25 cellular contexts compared by ENCODE assay signal in the genomic region with DNA sequence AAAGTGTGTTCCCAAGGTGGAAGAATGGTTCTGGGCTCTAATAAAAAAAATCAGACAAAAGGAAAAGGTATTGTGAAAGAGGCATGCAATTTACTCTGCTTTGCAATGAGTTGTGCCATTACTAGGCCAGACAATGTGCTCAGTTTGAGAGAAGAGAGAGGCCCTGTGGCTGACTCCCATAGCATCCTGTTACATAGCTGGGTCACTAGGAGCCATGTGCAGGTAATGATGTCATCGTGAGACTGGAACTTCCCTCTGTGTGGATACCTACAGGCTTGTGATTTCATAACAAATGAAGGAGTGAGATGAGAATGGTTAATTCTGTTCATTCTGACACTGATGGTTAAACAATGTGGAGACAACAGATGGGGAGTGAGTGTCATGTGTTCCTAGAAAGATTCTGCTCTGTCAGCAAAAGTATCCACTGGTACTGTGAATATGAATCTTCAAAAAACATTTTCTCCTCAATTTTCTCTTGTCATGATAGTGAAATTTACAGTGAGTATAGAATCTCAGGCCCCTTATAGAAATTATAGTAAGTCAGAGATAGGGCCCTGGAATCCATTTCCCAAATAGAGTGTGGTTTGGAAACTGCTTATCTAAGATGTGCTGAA.
DNase-seq lines count a peak whose midpoint lies in the region; ATAC-seq and TF ChIP-seq lines count a peak whose summit lies in the region.
"Had no signal": no experiment of that assay in that cellular context is flagged by ENCODE, and none has a peak within 500 bp of the region (broad histone marks: within the 10 kb centered on the region; RNA-seq: fewer than 3 reads in every experiment).

No MANE protein-coding gene starts in this region.

- no TSS peak for BruUV-seq in OCI-LY7 (replicated peaks; lab: Mats Ljungman, UMichigan)

- H3K79me2 ChIP-seq in neural progenitor cell (ENCODE audit: low read depth), result no peaks in the 10 kb centered on the region
- no peaks in the 10 kb centered on the region for H3K79me2 ChIP-seq in OCI-LY7 (ENCODE audit: insufficient read depth, low read depth, low read length)

- no peak overlapping the region for H3K27ac ChIP-seq in neural progenitor cell
- no peak overlapping the region for H3K27ac ChIP-seq in OCI-LY7 (ENCODE audit: low read depth, low read length, poor library complexity, severe bottlenecking)
- H3K27ac ChIP-seq: 22Rv1, HL-60, left ventricle myocardium inferior, RWPE1, thoracic aorta, WERI-Rb-1 had no signal

- ATAC-seq in effector memory CD8-positive, alpha-beta T cell (replicated peaks), result peak; percentile 35
- ATAC-seq in left ventricle myocardium superior, result no peak

- H2AFZ ChIP-seq in neural progenitor cell (replicated peaks), result peak overlapping the region; percentile 17
- no peak overlapping the region for H2AFZ ChIP-seq in OCI-LY7 (ENCODE audit: low read length)

- H3K4me1 ChIP-seq in neural progenitor cell, result no peaks in the 10 kb centered on the region
- no peaks in the 10 kb centered on the region for H3K4me1 ChIP-seq in OCI-LY7 (ENCODE audit: insufficient read depth, low read length, poor library complexity, severe bottlenecking)
- H3K4me1 ChIP-seq: left ventricle myocardium inferior had no signal

- H3K9ac ChIP-seq in neural progenitor cell, result no peak overlapping the region
- H3K9ac ChIP-seq: SK-N-SH had no signal

- no peak for TF ChIP-seq CTCF in neural progenitor cell (IDR thresholded peaks at IDR 0.05)
- no peak for TF ChIP-seq CTCF in OCI-LY7 (conservative IDR thresholded peaks at IDR 0.05; ENCODE audit: low read length)

- no peaks in the 10 kb centered on the region for H3K27me3 ChIP-seq in neural progenitor cell

- H3K27ac Mint-ChIP-seq in effector memory CD8-positive, alpha-beta T cell, result peak overlapping the region in 1 of 2 donors; percentile 35
- peak overlapping the region; percentile 28 for H3K27ac Mint-ChIP-seq in neural progenitor cell
- H3K27ac Mint-ChIP-seq: dendritic cell treated with granulocyte-macrophage colony-stimulating factor and Interleukin-4, amounts not matched to agents 40 ng/mL and 50 ng/mL, for 4 days; immature natural killer cell; nephron had no signal

- no peaks in the 10 kb centered on the region for H3F3A ChIP-seq in neural progenitor cell (ENCODE audit: low read depth)

- POLR2A ChIA-PET in OCI-LY7 (lab: Charles Lee), result interaction anchor here (0.6 kb wide), 1 partner anchor 698 kb away, joined by 4 read pairs; no protein-coding TSS in a partner anchor

- no peak overlapping the region for H3K4me3 Mint-ChIP-seq in effector memory CD8-positive, alpha-beta T cell
- no peak overlapping the region for H3K4me3 Mint-ChIP-seq in neural progenitor cell
- H3K4me3 Mint-ChIP-seq: dendritic cell treated with granulocyte-macrophage colony-stimulating factor and Interleukin-4, amounts not matched to agents 40 ng/mL and 50 ng/mL, for 4 days; immature natural killer cell; nephron had no signal

- H3K27me3 Mint-ChIP-seq in effector memory CD8-positive, alpha-beta T cell, result no peaks in the 10 kb centered on the region
- no peaks in the 10 kb centered on the region for H3K27me3 Mint-ChIP-seq in neural progenitor cell (ENCODE audit: insufficient read depth, low read depth)
- H3K27me3 Mint-ChIP-seq: dendritic cell treated with granulocyte-macrophage colony-stimulating factor and Interleukin-4, amounts not matched to agents 40 ng/mL and 50 ng/mL, for 4 days had no signal

- H3K4me1 Mint-ChIP-seq in effector memory CD8-positive, alpha-beta T cell (ENCODE audit: low read depth in 2 of 2), result no peaks in the 10 kb centered on the region
- no peaks in the 10 kb centered on the region for H3K4me1 Mint-ChIP-seq in neural progenitor cell
- H3K4me1 Mint-ChIP-seq: immature natural killer cell, nephron had no signal

- no peaks in the 10 kb centered on the region for H3K9me3 Mint-ChIP-seq in effector memory CD8-positive, alpha-beta T cell
- H3K9me3 Mint-ChIP-seq in neural progenitor cell, result no peaks in the 10 kb centered on the region
- H3K9me3 Mint-ChIP-seq: dendritic cell treated with granulocyte-macrophage colony-stimulating factor and Interleukin-4, amounts not matched to agents 40 ng/mL and 50 ng/mL, for 4 days; nephron had no signal

- H4K20me1 ChIP-seq in neural progenitor cell (ENCODE audit: low read depth), result no peaks in the 10 kb centered on the region
- no peaks in the 10 kb centered on the region for H4K20me1 ChIP-seq in OCI-LY7 (ENCODE audit: insufficient read depth, low read length)

- peak; percentile 18 for DNase-seq in DMS153 (lab: John Stamatoyannopoulos, UW)
- DNase-seq in DMS153 treated with DMSO at 0.1 percent for 48 hours (lab: John Stamatoyannopoulos, UW; ENCODE audit: unreplicated experiment), result no peak
- peak; percentile 54 for DNase-seq in HT1080 (ENCODE audit: low read depth)
- no peak for DNase-seq in effector memory CD8-positive, alpha-beta T cell
- no peak for DNase-seq in neural progenitor cell (ENCODE audit: low spot score)
- DNase-seq in OCI-LY7 (ENCODE audit: low spot score), result no peak
- DNase-seq in left ventricle myocardium superior, result no peak
- DNase-seq in cardiac septum (ENCODE audit: low spot score), result no peak
- DNase-seq: activated gamma-delta T cell treated with Interleukin-2 at 50 U/mL for 16 hours; AML-193; amniotic stem cell; DMS79 treated with DMSO at 0.1 percent for 48 hours; immature natural killer cell; left ventricle myocardium inferior; NCI-H2107; NCI-H510A treated with DMSO at 0.1 percent for 48 hours; SK-N-SH; stimulated activated CD4-positive, alpha-beta T cell treated with anti-CD3 and anti-CD28 coated beads, Interleukin-1b, Interleukin-23, amount 100 ng/mL, for 48 hours; WERI-Rb-1 had no signal

- H3K9me3 ChIP-seq in neural progenitor cell (ENCODE audit: low read depth), result no peaks in the 10 kb centered on the region
- H3K9me3 ChIP-seq in OCI-LY7 (ENCODE audit: low read length), result no peaks in the 10 kb centered on the region
- H3K9me3 ChIP-seq: left ventricle myocardium inferior, SK-N-SH, thoracic aorta had no signal

- no peak overlapping the region for H3K4me3 ChIP-seq in neural progenitor cell
- H3K4me3 ChIP-seq in OCI-LY7 (ENCODE audit: low read depth, low read length, poor library complexity, severe bottlenecking), result no peak overlapping the region
- H3K4me3 ChIP-seq: left ventricle myocardium inferior, thoracic aorta had no signal

- CTCF ChIA-PET in OCI-LY7 (lab: Charles Lee; ENCODE audit: unreplicated experiment), result no interaction called here

- no peaks in the 10 kb centered on the region; the same call in 1 of the 2 replicates for H3K9me2 ChIP-seq in OCI-LY7 (ENCODE audit: insufficient read depth, low read length)
- H3K9me2 ChIP-seq: SK-N-SH had no signal

- H3K4me2 ChIP-seq in neural progenitor cell (no peak overlapping the region), OCI-LY7 (ENCODE audit: low read length) (no peak overlapping the region)
- H3K4me2 ChIP-seq: SK-N-SH had no signal

- intact Hi-C loops in OCI-LY7 (cut with micrococcal nuclease; ENCODE audit: unreplicated experiment) (no loop called here), left ventricle myocardium superior (cut with micrococcal nuclease) (no loop called here), cardiac septum (cut with DNase I) (no loop called here)

- no peaks in the 10 kb centered on the region for H3K36me3 ChIP-seq in neural progenitor cell
- no peaks in the 10 kb centered on the region for H3K36me3 ChIP-seq in OCI-LY7 (ENCODE audit: insufficient read depth, low read length)
- H3K36me3 ChIP-seq: left ventricle myocardium inferior, thoracic aorta, WERI-Rb-1 had no signal

- no peaks in the 10 kb centered on the region for H3K36me3 Mint-ChIP-seq in effector memory CD8-positive, alpha-beta T cell (ENCODE audit: insufficient read depth)
- H3K36me3 Mint-ChIP-seq in neural progenitor cell, result no peaks in the 10 kb centered on the region
- H3K36me3 Mint-ChIP-seq: immature natural killer cell had no signal

Comparison
In these comparisons a context has a peak if more than half of its experiments do, and no peak if none do; other contexts are left out.
1. DNase-seq: peak in DMS153 (single experiment) and HT1080 (single experiment); none in DMS153 treated with DMSO at 0.1 percent for 48 hours (single experiment), effector memory CD8-positive, alpha-beta T cell (0 of 3), neural progenitor cell (single experiment), OCI-LY7 (single experiment), left ventricle myocardium superior (single experiment) and cardiac septum (single experiment).